ENCODE assay signal across 10 cellular contexts in the genomic region with DNA sequence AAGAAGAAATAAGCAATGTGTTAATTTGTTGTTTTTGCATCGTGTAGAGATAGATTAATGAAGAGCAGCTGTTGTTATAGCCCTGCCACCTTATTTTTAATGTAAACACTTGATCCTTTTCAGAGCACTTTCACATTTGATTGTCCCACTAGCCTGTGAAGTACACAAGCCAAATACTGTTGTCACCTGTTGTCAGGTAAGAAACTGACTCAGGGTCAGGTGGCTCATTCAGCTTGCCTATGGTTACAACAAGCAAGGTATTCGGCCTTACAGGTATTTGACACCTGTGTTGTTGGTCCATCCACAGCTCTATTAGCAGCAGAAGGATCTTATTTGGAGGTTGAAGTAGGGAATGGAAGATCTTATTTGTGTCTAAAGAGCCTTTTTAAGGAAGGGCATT.
DNase-seq lines count a peak whose midpoint lies in the region; ATAC-seq and TF ChIP-seq lines count a peak whose summit lies in the region.
"Had no signal": no experiment of that assay in that cellular context is flagged by ENCODE, and none has a peak within 500 bp of the region (broad histone marks: within the 10 kb centered on the region; RNA-seq: fewer than 3 reads in every experiment).

No MANE protein-coding gene starts in this region.

- H3K27me3 ChIP-seq in heart right ventricle: no peaks in the 10 kb centered on the region
- no peaks in the 10 kb centered on the region for H3K27me3 ChIP-seq in CD8-positive, alpha-beta T cell (ENCODE audit: insufficient read depth, low read length)

- peaks cover 34 to 75% of the 10 kb centered on the region in 2 donors for H3K4me1 Mint-ChIP-seq in stimulated activated naive B cell treated with anti-CD40 and anti-IgM and Interleukin-4, amounts not matched to agents 10 μg/mL and 1 μg/mL and 100 μg/mL, for 72 hours
- H3K4me1 Mint-ChIP-seq in CD8-positive, alpha-beta T cell (ENCODE audit: low read depth): peaks cover 5% of the 10 kb centered on the region

- H3K9me3 ChIP-seq in heart right ventricle: no peaks in the 10 kb centered on the region
- H3K9me3 ChIP-seq in CD8-positive, alpha-beta T cell (ENCODE audit: low read length): no peaks in the 10 kb centered on the region

- TF ChIP-seq CTCF in heart right ventricle (IDR thresholded peaks at IDR 0.05): no peak
- TF ChIP-seq CTCF in CD8-positive, alpha-beta T cell (IDR thresholded peaks at IDR 0.05): no peak

- 63 to 67% methylated on average over 2 of the region's 2 CpGs for WGBS in heart right ventricle, 2 donors

- H3K27ac Mint-ChIP-seq in stimulated activated naive B cell treated with anti-CD40 and anti-IgM and Interleukin-4, amounts not matched to agents 10 μg/mL and 1 μg/mL and 100 μg/mL, for 72 hours: no peak overlapping the region
- H3K27ac Mint-ChIP-seq in CD8-positive, alpha-beta T cell: no peak overlapping the region
- H3K27ac Mint-ChIP-seq: T-helper 17 cell had no signal

- intact Hi-C loops in heart right ventricle (cut with DNase I): no loop called here
- intact Hi-C loops in Right ventricle myocardium superior (cut with DNase I): no loop called here
- intact Hi-C loops in CD8-positive, alpha-beta T cell (cut with DNase I, micrococcal nuclease): no loop called here

- no peaks in the 10 kb centered on the region for H3K27me3 Mint-ChIP-seq in stimulated activated naive B cell treated with anti-CD40 and anti-IgM and Interleukin-4, amounts not matched to agents 10 μg/mL and 1 μg/mL and 100 μg/mL, for 72 hours
- no peaks in the 10 kb centered on the region for H3K27me3 Mint-ChIP-seq in CD8-positive, alpha-beta T cell (ENCODE audit: low read depth)
- H3K27me3 Mint-ChIP-seq: T-helper 17 cell had no signal

- peak overlapping the region in 6 of 10 donors; percentile 36 to 91 (median 85) for H3K27ac ChIP-seq in heart right ventricle
- no peak overlapping the region for H3K27ac ChIP-seq in CD8-positive, alpha-beta T cell (ENCODE audit: low read depth, low read length)

- POLR2A ChIA-PET in CD8-positive, alpha-beta T cell (lab: Charles Lee): no interaction called here

- H3K36me3 Mint-ChIP-seq in stimulated activated naive B cell treated with anti-CD40 and anti-IgM and Interleukin-4, amounts not matched to agents 10 μg/mL and 1 μg/mL and 100 μg/mL, for 72 hours: peaks cover 18 to 19% of the 10 kb centered on the region in 2 donors
- H3K36me3 Mint-ChIP-seq in CD8-positive, alpha-beta T cell: peaks cover 70% of the 10 kb centered on the region

- peaks cover 6 to 62% (median 45%) of the 10 kb centered on the region in 9 donors for H3K4me1 ChIP-seq in heart right ventricle
- no peaks in the 10 kb centered on the region for H3K4me1 ChIP-seq in CD8-positive, alpha-beta T cell (ENCODE audit: insufficient read depth, low read length)

- no peak overlapping the region for H3K4me3 Mint-ChIP-seq in stimulated activated naive B cell treated with anti-CD40 and anti-IgM and Interleukin-4, amounts not matched to agents 10 μg/mL and 1 μg/mL and 100 μg/mL, for 72 hours
- H3K4me3 Mint-ChIP-seq in CD8-positive, alpha-beta T cell: no peak overlapping the region
- H3K4me3 Mint-ChIP-seq: T-helper 17 cell had no signal

- H3K36me3 ChIP-seq in heart right ventricle: peaks cover 0 to 81% (median 36%) of the 10 kb centered on the region in 9 donors
- H3K36me3 ChIP-seq in CD8-positive, alpha-beta T cell (ENCODE audit: insufficient read depth, low read length): no peaks in the 10 kb centered on the region

- peaks cover 0 to 1% of the 10 kb centered on the region in 2 donors for H3K9me3 Mint-ChIP-seq in stimulated activated naive B cell treated with anti-CD40 and anti-IgM and Interleukin-4, amounts not matched to agents 10 μg/mL and 1 μg/mL and 100 μg/mL, for 72 hours
- H3K9me3 Mint-ChIP-seq in CD8-positive, alpha-beta T cell: no peaks in the 10 kb centered on the region

- no peak overlapping the region for H3K4me3 ChIP-seq in heart right ventricle
- no peak overlapping the region for H3K4me3 ChIP-seq in CD8-positive, alpha-beta T cell (ENCODE audit: low read depth, low read length)

- DNase-seq in heart right ventricle: no peak
- DNase-seq in Right ventricle myocardium superior: no peak
- DNase-seq in NCI-H510A treated with DMSO at 0.1 percent for 48 hours (lab: John Stamatoyannopoulos, UW): peak; percentile 88
- no peak for DNase-seq in stimulated activated naive B cell treated with anti-CD40 and anti-IgM and Interleukin-4, amounts not matched to agents 10 μg/mL and 1 μg/mL and 100 μg/mL, for 72 hours
- DNase-seq in CD8-positive, alpha-beta T cell: no peak
- no peak for DNase-seq in CD1c-positive myeloid dendritic cell (ENCODE audit: extremely low spot score)
- no peak for DNase-seq in SHP77 treated with DMSO at 0.1 percent for 48 hours (lab: John Stamatoyannopoulos, UW)
- DNase-seq: NCI-H524, T-helper 17 cell had no signal

- CTCF ChIA-PET in CD8-positive, alpha-beta T cell (lab: Charles Lee): no interaction called here

- ATAC-seq in heart right ventricle (no peak), Right ventricle myocardium superior (ENCODE audit: poor library complexity) (no peak), HG03045 (IDR thresholded peaks at IDR 0.05; ENCODE audit: unreplicated experiment) (peak; percentile 36)
- peak; percentile 44 to 59 for ATAC-seq in stimulated activated naive B cell treated with anti-CD40 and anti-IgM and Interleukin-4, amounts not matched to agents 10 μg/mL and 1 μg/mL and 100 μg/mL, for 72 hours (replicated peaks)
- no peak for ATAC-seq in CD8-positive, alpha-beta T cell

Comparison
In these comparisons a context has a peak if more than half of its experiments do, and no peak if none do; other contexts are left out.
1. ATAC-seq: peak in HG03045 (single experiment) and stimulated activated naive B cell treated with anti-CD40 and anti-IgM and Interleukin-4, amounts not matched to agents 10 μg/mL and 1 μg/mL and 100 μg/mL, for 72 hours (2 of 2); none in heart right ventricle (0 of 8), Right ventricle myocardium superior (single experiment) and CD8-positive, alpha-beta T cell (single experiment).